ENCODE assay signal across 10 cellular contexts in genomic region chr17:27379863-27380533, GRCh38.
A peak's percentile ranks its signal among the peaks of the same experiment; 100 is the strongest.
DNase-seq lines count a peak whose midpoint lies in the region; ATAC-seq and TF ChIP-seq lines count a peak whose summit lies in the region.
"Had no signal": no experiment of that assay in that cellular context is flagged by ENCODE, and none has a peak within 500 bp of the region (broad histone marks: within the 10 kb centered on the region; RNA-seq: fewer than 3 reads in every experiment).

No MANE protein-coding gene starts in this region.

- ATAC-seq in activated T-cell treated with anti-CD3 and anti-CD28 coated beads, Interleukin-2, amount 50 U/mL, for 72 hours (replicated peaks in 1 of 2), result no peak
- no peak for ATAC-seq in activated naive CD8-positive, alpha-beta T cell treated with anti-CD3 and anti-CD28 coated beads, Interleukin-2, amount 50 U/mL, for 24 hours

- TF ChIP-seq RAD21 in SK-N-SH (IDR thresholded peaks at IDR 0.05; ENCODE audit: low read length), result no peak

- TF ChIP-seq EP300 in SK-N-SH (IDR thresholded peaks at IDR 0.05; ENCODE audit: borderline replicate concordance in 1 of 2, low read depth in 1 of 2, low read length in 1 of 2), result no peak

- peak overlapping the region; percentile 76 for H2AFZ ChIP-seq in SK-N-SH (ENCODE audit: low read depth)

- TF ChIP-seq CTCF in SK-N-SH (IDR thresholded peaks at IDR 0.05), result no peak

- 22% methylated on average over 20 of the region's 21 CpGs for WGBS in SK-N-SH (ENCODE audit: low lambda C conversion rate)

- POLR2A ChIA-PET in SK-N-SH (lab: Yijun Ruan, JAX) (no interaction called here), HEK293T (lab: Yijun Ruan, JAX) (no interaction called here)

- H3K79me2 ChIP-seq in SK-N-SH (ENCODE audit: insufficient read depth), result no peaks in the 10 kb centered on the region

- H3K4me3 ChIP-seq in SK-N-SH (ENCODE audit: low read depth in 2 of 2, low read length in 1 of 2), result peak overlapping the region; percentile 31 to 42; a peak in 3 of 4 replicates
- H3K4me3 ChIP-seq: GM12878 had no signal

- peaks cover 0 to 7% of the 10 kb centered on the region in 2 donors for H3K36me3 Mint-ChIP-seq in activated T-cell treated with anti-CD3 and anti-CD28 coated beads, Interleukin-2, amount 50 U/mL, for 72 hours (ENCODE audit: insufficient read depth in 2 of 2)
- H3K36me3 Mint-ChIP-seq in activated naive CD8-positive, alpha-beta T cell treated with anti-CD3 and anti-CD28 coated beads, Interleukin-2, amount 50 U/mL, for 24 hours (ENCODE audit: low read depth), result no peaks in the 10 kb centered on the region

- no peak overlapping the region for H3K27ac Mint-ChIP-seq in activated T-cell treated with anti-CD3 and anti-CD28 coated beads, Interleukin-2, amount 50 U/mL, for 72 hours
- no peak overlapping the region for H3K27ac Mint-ChIP-seq in activated naive CD8-positive, alpha-beta T cell treated with anti-CD3 and anti-CD28 coated beads, Interleukin-2, amount 50 U/mL, for 24 hours

- intact Hi-C loops in posterior cingulate gyrus (cut with DNase I), result no loop called here

- 0 out of 4 replicates have a peak overlapping the region, but pooled peaks of 1 of the 2 experiments have one; percentile 8 for H3K27ac ChIP-seq in SK-N-SH (ENCODE audit: low read depth in 2 of 2, low read length in 1 of 2)
- H3K27ac ChIP-seq: epithelial cell of prostate had no signal

- H3K27me3 ChIP-seq in SK-N-SH (ENCODE audit: insufficient read depth), result no peaks in the 10 kb centered on the region

- peaks cover 17% of the 10 kb centered on the region for H3F3A ChIP-seq in SK-N-SH (replicated peaks; ENCODE audit: insufficient read depth)

- no peaks in the 10 kb centered on the region for H3K9me2 ChIP-seq in SK-N-SH

- peaks cover 51% of the 10 kb centered on the region for H3K27me3 Mint-ChIP-seq in activated T-cell treated with anti-CD3 and anti-CD28 coated beads, Interleukin-2, amount 50 U/mL, for 72 hours (ENCODE audit: low read depth)
- H3K27me3 Mint-ChIP-seq in activated naive CD8-positive, alpha-beta T cell treated with anti-CD3 and anti-CD28 coated beads, Interleukin-2, amount 50 U/mL, for 24 hours, result peaks cover 35% of the 10 kb centered on the region

- H4K20me1 ChIP-seq in SK-N-SH (ENCODE audit: insufficient read depth), result no peaks in the 10 kb centered on the region

- H3K9ac ChIP-seq in SK-N-SH, result no peak overlapping the region

- DNase-seq in COR-L47 (lab: John Stamatoyannopoulos, UW) (peak; percentile 17), SK-N-SH (peak; percentile 80), foreskin melanocyte (peak; percentile 40), posterior cingulate gyrus (peak; percentile 34 to 92 (median 51)), HEK293T (ENCODE audit: extremely low spot score) (no peak)
- DNase-seq in stimulated activated CD8-positive, alpha-beta memory T cell treated with anti-CD3 and anti-CD28 coated beads, Interleukin-4, amount 100 ng/mL, for 48 hours, result no peak
- DNase-seq in activated T-cell treated with anti-CD3 and anti-CD28 coated beads, Interleukin-2, amount 50 U/mL, for 72 hours, result no peak
- DNase-seq in activated naive CD8-positive, alpha-beta T cell treated with anti-CD3 and anti-CD28 coated beads, Interleukin-2, amount 50 U/mL, for 24 hours, result no peak

- peaks cover 0 to 3% of the 10 kb centered on the region in 2 donors for H3K9me3 Mint-ChIP-seq in activated T-cell treated with anti-CD3 and anti-CD28 coated beads, Interleukin-2, amount 50 U/mL, for 72 hours
- H3K9me3 Mint-ChIP-seq in activated naive CD8-positive, alpha-beta T cell treated with anti-CD3 and anti-CD28 coated beads, Interleukin-2, amount 50 U/mL, for 24 hours, result peaks cover 4% of the 10 kb centered on the region

- H3K4me3 Mint-ChIP-seq in activated T-cell treated with anti-CD3 and anti-CD28 coated beads, Interleukin-2, amount 50 U/mL, for 72 hours, result no peak overlapping the region
- H3K4me3 Mint-ChIP-seq in activated naive CD8-positive, alpha-beta T cell treated with anti-CD3 and anti-CD28 coated beads, Interleukin-2, amount 50 U/mL, for 24 hours, result no peak overlapping the region

- no peaks in the 10 kb centered on the region for H3K36me3 ChIP-seq in SK-N-SH (replicated peaks in 1 of 2; ENCODE audit: control insufficient read depth in 1 of 2, insufficient read depth in 2 of 2, low read length in 1 of 2)

- H3K4me1 ChIP-seq in SK-N-SH (ENCODE audit: control insufficient read depth in 1 of 2, insufficient read depth in 2 of 2, low read depth in 1 of 2, low read length in 1 of 2), result peaks cover 23 to 30% of the 10 kb centered on the region in 2 experiments; a peak in 3 of 4 replicates

- peaks cover 14% of the 10 kb centered on the region for H3K4me1 Mint-ChIP-seq in activated T-cell treated with anti-CD3 and anti-CD28 coated beads, Interleukin-2, amount 50 U/mL, for 72 hours (ENCODE audit: low read depth)
- H3K4me1 Mint-ChIP-seq in activated naive CD8-positive, alpha-beta T cell treated with anti-CD3 and anti-CD28 coated beads, Interleukin-2, amount 50 U/mL, for 24 hours, result peaks cover 3% of the 10 kb centered on the region

- H3K9me3 ChIP-seq in SK-N-SH, result no peaks in the 10 kb centered on the region

- CTCF ChIA-PET in SK-N-SH (lab: Yijun Ruan, JAX), result interaction anchor here (0.6 to 6.5 kb wide), 38 partner anchors 8 to 819 kb away, joined by 3 to 44 read pairs (median 5); no protein-coding TSS in a partner anchor
- CTCF ChIA-PET in HEK293T (lab: Yijun Ruan, JAX), result interaction anchor here (0.8 to 2.8 kb wide), 2 partner anchors 143 to 220 kb away, joined by 3 to 11 read pairs; no protein-coding TSS in a partner anchor

- H3K4me2 ChIP-seq in SK-N-SH, result peak overlapping the region; percentile 64

TF ChIP-seq in SK-N-SH, 30 proteins besides CTCF, POLR2A, EP300 and RAD21:
- peak; percentile 88 for TF ChIP-seq NFIC (IDR thresholded peaks at IDR 0.05; ENCODE audit: borderline replicate concordance)
- TF ChIP-seq TCF12 (IDR thresholded peaks at IDR 0.05), result no peak
- TF ChIP-seq MXI1 (IDR thresholded peaks at IDR 0.05; ENCODE audit: low read depth, low read length), result peak; percentile 38; the same call in 1 of the 2 replicates

TF ChIP-seq in HEK293T, 16 proteins besides CTCF, POLR2A, EP300 and RAD21:
- TF ChIP-seq FOXM1 (IDR thresholded peaks at IDR 0.05; ENCODE audit: borderline replicate concordance) (no peak), CTBP1 (IDR thresholded peaks at IDR 0.05; ENCODE audit: borderline replicate concordance) (no peak), SUZ12 (IDR thresholded peaks at IDR 0.05) (no peak), FOXA1 (IDR thresholded peaks at IDR 0.05) (no peak), PKNOX1 (IDR thresholded peaks at IDR 0.05) (no peak), ZNF384 (IDR thresholded peaks at IDR 0.05) (no peak), BHLHE40 (IDR thresholded peaks at IDR 0.05; ENCODE audit: borderline replicate concordance) (no peak), ARNT (IDR thresholded peaks at IDR 0.05) (no peak), FOXK2 (IDR thresholded peaks at IDR 0.05) (no peak), TARDBP (IDR thresholded peaks at IDR 0.05) (no peak), SP1 (IDR thresholded peaks at IDR 0.05) (no peak), LEF1 (IDR thresholded peaks at IDR 0.05; ENCODE audit: borderline replicate concordance) (no peak), NFRKB (IDR thresholded peaks at IDR 0.05) (no peak), L3MBTL2 (conservative IDR thresholded peaks at IDR 0.05) (no peak), ELF4 (IDR thresholded peaks at IDR 0.05) (no peak), HDGF (IDR thresholded peaks at IDR 0.05; ENCODE audit: borderline replicate concordance) (no peak)

Comparison
In these comparisons a context has a peak if more than half of its experiments do, and no peak if none do; other contexts are left out.
1. DNase-seq: peak in COR-L47 (single experiment), SK-N-SH (single experiment), foreskin melanocyte (single experiment) and posterior cingulate gyrus (10 of 10); none in HEK293T (single experiment), stimulated activated CD8-positive, alpha-beta memory T cell treated with anti-CD3 and anti-CD28 coated beads, Interleukin-4, amount 100 ng/mL, for 48 hours (single experiment), activated T-cell treated with anti-CD3 and anti-CD28 coated beads, Interleukin-2, amount 50 U/mL, for 72 hours (0 of 2) and activated naive CD8-positive, alpha-beta T cell treated with anti-CD3 and anti-CD28 coated beads, Interleukin-2, amount 50 U/mL, for 24 hours (single experiment).